9 cellular contexts compared by ENCODE assay signal in the genomic region with DNA sequence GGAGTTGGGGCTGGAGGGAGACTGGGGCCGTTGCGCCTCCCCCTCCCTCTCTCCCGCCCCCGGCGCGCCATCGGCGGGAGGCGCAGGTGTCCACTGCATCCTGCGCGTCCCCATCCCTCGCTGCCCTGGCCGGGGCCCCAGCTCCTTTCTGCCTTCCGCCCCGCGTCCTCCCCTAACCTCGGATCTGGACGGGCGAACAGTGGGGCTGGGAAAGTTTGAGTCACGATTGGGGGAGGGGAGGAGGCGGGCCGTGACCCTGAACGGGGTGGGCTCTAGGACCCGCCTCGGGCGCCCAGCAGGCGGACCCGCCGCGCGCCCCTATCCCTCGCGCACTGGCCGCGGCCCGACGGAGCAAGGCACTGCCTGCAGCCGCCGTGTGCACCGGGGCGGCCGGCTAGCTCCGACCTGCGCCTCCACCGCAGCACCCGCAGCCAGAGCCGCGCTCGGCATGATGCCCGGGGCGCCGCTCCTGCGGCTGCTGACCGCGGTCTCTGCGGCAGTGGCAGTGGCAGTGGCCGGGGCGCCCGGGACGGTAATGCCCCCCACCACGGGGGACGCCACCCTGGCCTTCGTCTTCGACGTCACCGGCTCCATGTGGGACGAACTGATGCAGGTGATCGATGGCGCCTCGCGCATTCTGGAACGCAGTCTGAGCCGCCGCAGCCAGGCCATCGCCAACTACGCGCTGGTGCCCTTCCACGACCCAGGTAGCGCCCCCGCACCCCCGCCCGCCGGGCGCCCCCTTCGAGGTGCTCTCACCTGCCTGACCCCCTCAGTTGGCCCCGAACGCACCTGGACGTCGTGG. TPM values are rescaled to one million over a fixed set of nuclear protein-coding genes. Genes with fewer than 3 reads are reported as not detected.
DNase-seq lines count a peak whose midpoint lies in the region; ATAC-seq and TF ChIP-seq lines count a peak whose summit lies in the region.
"Had no signal": no experiment of that assay in that cellular context is flagged by ENCODE, and none has a peak within 500 bp of the region (broad histone marks: within the 10 kb centered on the region; RNA-seq: fewer than 3 reads in every experiment).

A gene with protein sequence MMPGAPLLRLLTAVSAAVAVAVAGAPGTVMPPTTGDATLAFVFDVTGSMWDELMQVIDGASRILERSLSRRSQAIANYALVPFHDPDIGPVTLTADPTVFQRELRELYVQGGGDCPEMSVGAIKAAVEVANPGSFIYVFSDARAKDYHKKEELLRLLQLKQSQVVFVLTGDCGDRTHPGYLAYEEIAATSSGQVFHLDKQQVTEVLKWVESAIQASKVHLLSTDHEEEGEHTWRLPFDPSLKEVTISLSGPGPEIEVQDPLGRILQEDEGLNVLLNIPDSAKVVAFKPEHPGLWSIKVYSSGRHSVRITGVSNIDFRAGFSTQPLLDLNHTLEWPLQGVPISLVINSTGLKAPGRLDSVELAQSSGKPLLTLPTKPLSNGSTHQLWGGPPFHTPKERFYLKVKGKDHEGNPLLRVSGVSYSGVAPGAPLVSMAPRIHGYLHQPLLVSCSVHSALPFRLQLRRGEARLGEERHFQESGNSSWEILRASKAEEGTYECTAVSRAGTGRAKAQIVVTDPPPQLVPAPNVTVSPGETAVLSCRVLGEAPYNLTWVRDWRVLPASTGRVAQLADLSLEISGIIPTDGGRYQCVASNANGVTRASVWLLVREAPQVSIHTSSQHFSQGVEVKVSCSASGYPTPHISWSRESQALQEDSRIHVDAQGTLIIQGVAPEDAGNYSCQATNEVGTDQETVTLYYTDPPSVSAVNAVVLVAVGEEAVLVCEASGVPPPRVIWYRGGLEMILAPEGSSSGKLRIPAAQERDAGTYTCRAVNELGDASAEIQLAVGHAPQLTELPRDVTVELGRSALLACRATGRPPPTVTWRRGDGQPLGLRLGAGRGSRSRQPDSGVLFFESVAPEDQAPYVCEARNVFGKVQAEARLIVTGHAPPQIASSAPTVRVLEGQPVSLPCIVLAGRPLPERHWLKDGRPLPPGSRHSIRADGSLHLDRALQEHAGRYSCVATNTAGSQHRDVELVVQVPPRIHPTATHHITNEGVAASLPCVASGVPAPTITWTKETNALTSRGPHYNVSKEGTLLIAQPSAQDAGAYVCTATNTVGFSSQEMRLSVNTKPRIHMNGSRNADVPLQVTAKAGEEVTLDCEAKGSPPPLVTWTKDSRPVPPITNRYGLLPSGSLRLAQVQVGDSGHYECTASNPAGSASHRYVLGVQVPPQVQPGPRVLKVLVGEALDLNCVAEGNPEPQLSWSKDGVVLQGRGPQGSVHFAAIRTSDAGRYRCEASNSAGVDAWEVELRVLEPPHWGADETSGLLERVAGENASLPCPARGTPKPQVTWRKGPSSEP (N-terminal part only) (plus strand): TSS at position 330 of the 805 bp plus-strand sequence. CDS start 119 bp downstream, at position 449.

- H3K9me3 ChIP-seq in SK-N-MC (ENCODE audit: low read depth, low read length): no peaks in the 10 kb centered on the region
- no peaks in the 10 kb centered on the region for H3K9me3 ChIP-seq in right atrium auricular region
- no peaks in the 10 kb centered on the region for H3K9me3 ChIP-seq in PC-3 (ENCODE audit: low read length)

- no peak within 1 kb of the TSS for H3K4me2 ChIP-seq in PC-3 (ENCODE audit: low read length)

- H3K36me3 Mint-ChIP-seq in progenitor cell of endocrine pancreas (ENCODE audit: insufficient read depth): no peaks in the 10 kb centered on the region
- H3K36me3 Mint-ChIP-seq in activated T-cell treated with anti-CD3 and anti-CD28 coated beads, Interleukin-2, amount 50 U/mL, for 4 hours (ENCODE audit: insufficient read depth): no peaks in the 10 kb centered on the region

- CTCF ChIA-PET in PC-3 (lab: Charles Lee): no interaction called here

- no TSS peak for BruUV-seq in PC-3 (replicated peaks; lab: Mats Ljungman, UMichigan)

- peak within 1 kb of the TSS; percentile 15; the same call in 1 of the 2 replicates for H3K4me3 ChIP-seq in SK-N-MC
- peak within 1 kb of the TSS; percentile 24 to 50 for H3K4me3 ChIP-seq in right atrium auricular region
- no peak within 1 kb of the TSS for H3K4me3 ChIP-seq in PC-3 (ENCODE audit: low read length)

- H3K27me3 ChIP-seq in right atrium auricular region: peaks cover 0 to 19% of the 10 kb centered on the region in 2 donors
- H3K27me3 ChIP-seq in PC-3 (ENCODE audit: low read length): peaks cover 23% of the 10 kb centered on the region

- no peak for TF ChIP-seq CTCF in right atrium auricular region (IDR thresholded peaks at IDR 0.05)
- peak; percentile 12 for TF ChIP-seq CTCF in progenitor cell of endocrine pancreas (IDR thresholded peaks at IDR 0.05; ENCODE audit: unreplicated experiment)
- TF ChIP-seq CTCF in PC-3 (conservative IDR thresholded peaks at IDR 0.05; ENCODE audit: low read depth, low read length): no peak

- no peaks in the 10 kb centered on the region for H3K9me3 Mint-ChIP-seq in progenitor cell of endocrine pancreas (ENCODE audit: low read depth)
- no peaks in the 10 kb centered on the region for H3K9me3 Mint-ChIP-seq in activated T-cell treated with anti-CD3 and anti-CD28 coated beads, Interleukin-2, amount 50 U/mL, for 4 hours

- peaks cover 3% of the 10 kb centered on the region for H3K4me1 Mint-ChIP-seq in progenitor cell of endocrine pancreas (ENCODE audit: low read depth)
- H3K4me1 Mint-ChIP-seq in activated T-cell treated with anti-CD3 and anti-CD28 coated beads, Interleukin-2, amount 50 U/mL, for 4 hours (ENCODE audit: low read depth): peaks cover 6% of the 10 kb centered on the region

- H3K36me3 ChIP-seq in SK-N-MC (ENCODE audit: insufficient read depth, low read length): no peaks in the 10 kb centered on the region
- no peaks in the 10 kb centered on the region for H3K36me3 ChIP-seq in right atrium auricular region
- H3K36me3 ChIP-seq in PC-3 (ENCODE audit: low read depth, low read length): no peaks in the 10 kb centered on the region

- peak within 1 kb of the TSS; percentile 52 for H3K27ac Mint-ChIP-seq in progenitor cell of endocrine pancreas

- peak within 1 kb of the TSS; percentile 51 for H3K4me3 Mint-ChIP-seq in progenitor cell of endocrine pancreas (ENCODE audit: low read depth)
- no peak within 1 kb of the TSS for H3K4me3 Mint-ChIP-seq in activated T-cell treated with anti-CD3 and anti-CD28 coated beads, Interleukin-2, amount 50 U/mL, for 4 hours

- H3K4me1 ChIP-seq in right atrium auricular region: peaks cover 0 to 36% of the 10 kb centered on the region in 2 donors
- peaks cover 9% of the 10 kb centered on the region for H3K4me1 ChIP-seq in PC-3 (ENCODE audit: insufficient read depth, low read length)

- H3K27ac ChIP-seq in SK-N-MC (no peak within 1 kb of the TSS), right atrium auricular region (peak within 1 kb of the TSS; percentile 42 to 66), PC-3 (ENCODE audit: low read length) (no peak within 1 kb of the TSS)

- no peak within 1 kb of the TSS for H3K9ac ChIP-seq in SK-N-MC (ENCODE audit: insufficient read length)
- H3K9ac ChIP-seq in PC-3 (ENCODE audit: low read length): no peak within 1 kb of the TSS

- H4K20me1 ChIP-seq in PC-3 (ENCODE audit: low read length): no peaks in the 10 kb centered on the region

- POLR2A ChIA-PET in PC-3 (lab: Charles Lee; ENCODE audit: unreplicated experiment): no interaction called here

- no peaks in the 10 kb centered on the region for H3F3A ChIP-seq in PC-3 (ENCODE audit: low read length, unreplicated experiment)

- H3K27me3 Mint-ChIP-seq in progenitor cell of endocrine pancreas: peaks cover 82% of the 10 kb centered on the region
- peaks cover 60% of the 10 kb centered on the region for H3K27me3 Mint-ChIP-seq in activated T-cell treated with anti-CD3 and anti-CD28 coated beads, Interleukin-2, amount 50 U/mL, for 4 hours (ENCODE audit: low read depth)

- intact Hi-C loops in PC-3 (cut with micrococcal nuclease): no loop called here

- no peaks in the 10 kb centered on the region for H3K79me2 ChIP-seq in PC-3 (ENCODE audit: low read length)

- no peak; the same call in 1 of the 2 replicates for ATAC-seq in PC-3
- no peak for ATAC-seq in GM19328 (IDR thresholded peaks at IDR 0.05; ENCODE audit: unreplicated experiment)
- ATAC-seq in activated T-cell treated with anti-CD3 and anti-CD28 coated beads, Interleukin-2, amount 50 U/mL, for 4 hours: no peak

- no peaks in the 10 kb centered on the region for H3K9me2 ChIP-seq in PC-3 (replicated peaks; ENCODE audit: low read length)

- H2AFZ ChIP-seq in PC-3 (ENCODE audit: low read length): no peak within 1 kb of the TSS

- DNase-seq in DMS79 (lab: John Stamatoyannopoulos, UW): peak; percentile 54
- no peak for DNase-seq in SK-N-MC (ENCODE audit: low read depth, low spot score)
- no peak for DNase-seq in right atrium auricular region (ENCODE audit: low spot score)
- DNase-seq in progenitor cell of endocrine pancreas (ENCODE audit: low spot score, unreplicated experiment): no peak
- no peak for DNase-seq in stimulated activated naive CD4-positive, alpha-beta T cell treated with Interleukin-2 at 50 U/mL for 16 hours (lab: John Stamatoyannopoulos, UW)
- no peak for DNase-seq in PC-3
- no peak for DNase-seq in activated T-cell treated with anti-CD3 and anti-CD28 coated beads, Interleukin-2, amount 50 U/mL, for 4 hours
- DNase-seq: stimulated activated CD4-positive, alpha-beta T cell treated with anti-CD3 and anti-CD28 coated beads, Interleukin-4, amount 100 ng/mL, for 1 hour had no signal

RNA-seq across cellular contexts. Expression of the gene that starts here (rescaled TPM):
- total RNA-seq in right atrium auricular region (1 to 10 TPM; 1.3 to 7.3 TPM), progenitor cell of endocrine pancreas (0.26 and 0.31 TPM in 2 replicates), PC-3 (2014; rRNA removed) (0.11 and 0.35 TPM in 2 replicates)
- under 1 TPM in 2 of 3 donors, not detected in 1; 0.03 to 0.05 TPM for total RNA-seq in activated T-cell treated with anti-CD3 and anti-CD28 coated beads, Interleukin-2, amount 50 U/mL, for 4 hours

Comparison
In these comparisons a context has a peak if more than half of its experiments do, and no peak if none do; other contexts are left out.
1. H3K27ac ChIP-seq: peak in right atrium auricular region (2 of 2); none in SK-N-MC (single experiment) and PC-3 (single experiment).